8 cellular contexts compared by ENCODE assay signal in genomic region chr10:22228167-22228938, GRCh38. TPM values are rescaled to one million over a fixed set of nuclear protein-coding genes. Genes with fewer than 3 reads are reported as not detected.
DNase-seq lines count a peak whose midpoint lies in the region; ATAC-seq and TF ChIP-seq lines count a peak whose summit lies in the region.

No MANE protein-coding gene starts in this region.

- no peak for DNase-seq in activated T-cell treated with anti-CD3 and anti-CD28 coated beads, Interleukin-2, amount 50 U/mL, for 24 hours
- no peak for DNase-seq in activated T-cell treated with anti-CD3 and anti-CD28 coated beads for 4 hours
- no peak for DNase-seq in tibial artery
- no peak for DNase-seq in NCI-H2107 (lab: John Stamatoyannopoulos, UW)
- DNase-seq in iPS-NIHi11 (ENCODE audit: low spot score): no peak

- 57% methylated on average over 9 of the region's 9 CpGs for WGBS in liver

- H3K9me3 Mint-ChIP-seq in activated T-cell treated with anti-CD3 and anti-CD28 coated beads, Interleukin-2, amount 50 U/mL, for 24 hours: no peaks in the 10 kb centered on the region

- TF ChIP-seq CTCF in liver (IDR thresholded peaks at IDR 0.05; ENCODE audit: low read depth, low read length, missing input control) (no peak), tibial artery (IDR thresholded peaks at IDR 0.05) (no peak)

- H3K4me3 ChIP-seq in liver (ENCODE audit: low read depth in 1 of 3, low read length in 3 of 3) (peak overlapping the region; percentile 62 to 79 (median 77)), tibial artery (peak overlapping the region; percentile 60 to 69)

- peak overlapping the region; percentile 93 to 95 for H3K9ac ChIP-seq in liver (ENCODE audit: low read depth in 1 of 2, low read length in 2 of 2)

- peak overlapping the region; percentile 68 for H3K27ac Mint-ChIP-seq in activated T-cell treated with anti-CD3 and anti-CD28 coated beads, Interleukin-2, amount 50 U/mL, for 24 hours

- H3K4me1 Mint-ChIP-seq in activated T-cell treated with anti-CD3 and anti-CD28 coated beads, Interleukin-2, amount 50 U/mL, for 24 hours (ENCODE audit: low read depth): peaks cover 31% of the 10 kb centered on the region

- intact Hi-C loops in tibial artery (cut with DNase I; ENCODE audit: low total_unique reads): loop anchor here (10.0 kb wide), 1 partner anchor 224 kb away; the partner anchor contains the start of gene DNAJC1

- H3K27ac ChIP-seq in angular gyrus (ENCODE audit: low read depth, low read length) (peak overlapping the region; percentile 89), liver (ENCODE audit: low read depth in 1 of 2, low read length in 2 of 2) (peak overlapping the region; percentile 87 to 91), tibial artery (peak overlapping the region; percentile 78 to 84)

- peaks cover 6% of the 10 kb centered on the region for H3K27me3 Mint-ChIP-seq in activated T-cell treated with anti-CD3 and anti-CD28 coated beads, Interleukin-2, amount 50 U/mL, for 24 hours

- ATAC-seq in GM21528 (IDR thresholded peaks at IDR 0.05; ENCODE audit: low FRiP score, unreplicated experiment): no peak

- H3K36me3 ChIP-seq in liver (ENCODE audit: control insufficient read depth in 4 of 4, insufficient read depth in 3 of 4, low read depth in 1 of 4, low read length in 3 of 4) (no peaks in the 10 kb centered on the region), tibial artery (no peaks in the 10 kb centered on the region)

- peaks cover 0 to 14% (median 4%) of the 10 kb centered on the region in 4 donors for H3K4me1 ChIP-seq in liver (ENCODE audit: control insufficient read depth in 4 of 4, insufficient read depth in 4 of 4, low read length in 3 of 4)
- peaks cover 0 to 5% (median 0%) of the 10 kb centered on the region in 4 donors for H3K4me1 ChIP-seq in tibial artery

- TF ChIP-seq RAD21 in liver (IDR thresholded peaks at IDR 0.05): no peak

- no peaks in the 10 kb centered on the region for H3K9me3 ChIP-seq in liver (ENCODE audit: control insufficient read depth in 4 of 4, low read length in 3 of 4)
- H3K9me3 ChIP-seq in tibial artery: no peaks in the 10 kb centered on the region

- no peaks in the 10 kb centered on the region for H3K36me3 Mint-ChIP-seq in activated T-cell treated with anti-CD3 and anti-CD28 coated beads, Interleukin-2, amount 50 U/mL, for 24 hours (ENCODE audit: low read depth)

- H3K27me3 ChIP-seq in liver (ENCODE audit: control insufficient read depth in 4 of 4, insufficient read depth in 4 of 4, low read length in 3 of 4) (no peaks in the 10 kb centered on the region), tibial artery (no peaks in the 10 kb centered on the region)

- peak overlapping the region; percentile 81 for H3K4me3 Mint-ChIP-seq in activated T-cell treated with anti-CD3 and anti-CD28 coated beads, Interleukin-2, amount 50 U/mL, for 24 hours

TF ChIP-seq in liver, 16 proteins besides CTCF, POLR2A, EP300 and RAD21:
- TF ChIP-seq HNF4G (IDR thresholded peaks at IDR 0.05) (no peak), ATF3 (IDR thresholded peaks at IDR 0.05) (no peak), JUND (IDR thresholded peaks at IDR 0.05) (no peak), SP1 (IDR thresholded peaks at IDR 0.05) (no peak), TAF1 (conservative IDR thresholded peaks at IDR 0.05) (no peak), EGR1 (IDR thresholded peaks at IDR 0.05; ENCODE audit: low read depth in 2 of 2) (no peak), YY1 (IDR thresholded peaks at IDR 0.05) (no peak), MAX (IDR thresholded peaks at IDR 0.05) (no peak), HNF4A (conservative IDR thresholded peaks at IDR 0.05) (no peak), ZBTB33 (IDR thresholded peaks at IDR 0.05) (no peak), REST (IDR thresholded peaks at IDR 0.05) (no peak), GABPA (IDR thresholded peaks at IDR 0.05 in 1 of 2, conservative IDR thresholded peaks at IDR 0.05 in 1 of 2) (no peak), RXRA (IDR thresholded peaks at IDR 0.05) (no peak)

RNA-seq across cellular contexts. Expression of gene EBLN1, which starts 10.5 kb away (rescaled TPM):
- total RNA-seq in liver: not detected
- polyA plus RNA-seq in liver: not detected
